22 cellular contexts compared by ENCODE assay signal in genomic region chr7:24216576-24217116, GRCh38.
DNase-seq lines count a peak whose midpoint lies in the region; ATAC-seq and TF ChIP-seq lines count a peak whose summit lies in the region.
"Had no signal": no experiment of that assay in that cellular context is flagged by ENCODE, and none has a peak within 500 bp of the region (broad histone marks: within the 10 kb centered on the region; RNA-seq: fewer than 3 reads in every experiment).

No MANE protein-coding gene starts in this region.

- peak overlapping the region in 1 of 3 experiments; percentile 31; a peak in 1 of 7 replicates for H3K27ac Mint-ChIP-seq in H9
- no peak overlapping the region for H3K27ac Mint-ChIP-seq in activated CD8-positive, alpha-beta T cell treated with anti-CD3 and anti-CD28 coated beads for 36 hours
- no peak overlapping the region for H3K27ac Mint-ChIP-seq in activated naive CD8-positive, alpha-beta T cell treated with anti-CD3 and anti-CD28 coated beads for 36 hours
- H3K27ac Mint-ChIP-seq: activated CD8-positive, alpha-beta T cell treated with anti-CD3 and anti-CD28 coated beads, Interleukin-2, amount 10 ng/mL, durations not matched to agents 7 days and 5 days; naive B cell; T-helper 17 cell; WTC11 had no signal

- H3K4me1 Mint-ChIP-seq in H9, result peaks cover 6 to 8% of the 10 kb centered on the region in 2 experiments
- H3K4me1 Mint-ChIP-seq in activated CD8-positive, alpha-beta T cell treated with anti-CD3 and anti-CD28 coated beads for 36 hours (ENCODE audit: low read depth), result no peaks in the 10 kb centered on the region
- no peaks in the 10 kb centered on the region for H3K4me1 Mint-ChIP-seq in activated naive CD8-positive, alpha-beta T cell treated with anti-CD3 and anti-CD28 coated beads for 36 hours
- H3K4me1 Mint-ChIP-seq: naive B cell, WTC11 had no signal

- CTCF ChIA-PET in activated CD8-positive, alpha-beta T cell treated with anti-CD3 and anti-CD28 coated beads for 36 hours (lab: Charles Lee), result interaction anchor here (0.8 kb wide), 1 partner anchor 12 kb away, joined by 3 read pairs; no protein-coding TSS in a partner anchor

- no CpG with 5 or more reads among the region's 2 CpGs for WGBS in H9 (ENCODE audit: extremely low coverage, insufficient read length, low lambda C conversion rate)
- 82% methylated on average over 2 of the region's 2 CpGs for WGBS in smooth muscle cell (ENCODE audit: low lambda C conversion rate)

- ATAC-seq in activated CD8-positive, alpha-beta T cell treated with anti-CD3 and anti-CD28 coated beads for 36 hours, result no peak
- no peak for ATAC-seq in HG03097 (IDR thresholded peaks at IDR 0.05; ENCODE audit: low FRiP score, unreplicated experiment)
- ATAC-seq: activated CD8-positive, alpha-beta T cell treated with anti-CD3 and anti-CD28 coated beads, Interleukin-2, amount 10 ng/mL, durations not matched to agents 7 days and 5 days; stimulated activated naive CD8-positive, alpha-beta T cell treated with anti-CD3 and anti-CD28 coated beads, Interleukin-15, Interleukin-2, amounts not matched to agents 100 U/mL and 50 U/mL, for 24 hours; T-helper 17 cell; WTC11 had no signal

- no peak overlapping the region for H3K4ac ChIP-seq in H9 (ENCODE audit: low read depth, low read length)

- H3K4me2 ChIP-seq in H9 (ENCODE audit: insufficient read depth, insufficient read length, low read length) (no peak overlapping the region), smooth muscle cell (peak overlapping the region; percentile 75)

- no peak overlapping the region for H3K4me3 ChIP-seq in WERI-Rb-1 (ENCODE audit: low read depth, low read length)
- no peak overlapping the region for H3K4me3 ChIP-seq in fibroblast of pulmonary artery (replicated peaks; ENCODE audit: low read depth, low read length)
- no peak overlapping the region for H3K4me3 ChIP-seq in smooth muscle cell
- H3K4me3 ChIP-seq: sigmoid colon, tibial artery had no signal

- no peak overlapping the region for H3K23ac ChIP-seq in H9 (ENCODE audit: insufficient read length, low read depth, low read length)

- H3K36me3 Mint-ChIP-seq in H9 (ENCODE audit: insufficient read depth in 1 of 3, low read depth in 3 of 3), result peaks cover 0 to 4% (median 0%) of the 10 kb centered on the region in 3 experiments; a peak in 1 of 7 replicates
- no peaks in the 10 kb centered on the region for H3K36me3 Mint-ChIP-seq in activated CD8-positive, alpha-beta T cell treated with anti-CD3 and anti-CD28 coated beads for 36 hours (ENCODE audit: low read depth)
- H3K36me3 Mint-ChIP-seq in activated naive CD8-positive, alpha-beta T cell treated with anti-CD3 and anti-CD28 coated beads for 36 hours, result no peaks in the 10 kb centered on the region
- H3K36me3 Mint-ChIP-seq: naive B cell, WTC11 had no signal

- H3K36me3 ChIP-seq in WERI-Rb-1 (no peaks in the 10 kb centered on the region), smooth muscle cell (ENCODE audit: low read depth) (no peaks in the 10 kb centered on the region)
- H3K36me3 ChIP-seq: sigmoid colon, tibial artery had no signal

- no peaks in the 10 kb centered on the region for H3K79me1 ChIP-seq in H9 (ENCODE audit: insufficient read depth, low read depth, low read length, poor library complexity, severe bottlenecking)

- H4K91ac ChIP-seq in H9 (ENCODE audit: insufficient read length, low read depth, low read length), result no peak overlapping the region

- H3K9ac ChIP-seq in H9 (ENCODE audit: extremely low read depth, insufficient read length, low read length) (no peak overlapping the region), smooth muscle cell (ENCODE audit: low read depth) (no peak overlapping the region)
- H3K9ac ChIP-seq: parathyroid adenoma had no signal

- no peak overlapping the region for H3K4me3 Mint-ChIP-seq in H9
- no peak overlapping the region for H3K4me3 Mint-ChIP-seq in activated CD8-positive, alpha-beta T cell treated with anti-CD3 and anti-CD28 coated beads for 36 hours
- no peak overlapping the region for H3K4me3 Mint-ChIP-seq in activated naive CD8-positive, alpha-beta T cell treated with anti-CD3 and anti-CD28 coated beads for 36 hours
- H3K4me3 Mint-ChIP-seq: activated CD8-positive, alpha-beta T cell treated with anti-CD3 and anti-CD28 coated beads, Interleukin-2, amount 10 ng/mL, durations not matched to agents 7 days and 5 days; naive B cell; T-helper 17 cell; WTC11 had no signal

- no peak overlapping the region for H2BK20ac ChIP-seq in H9 (ENCODE audit: low read depth, low read length, poor library complexity, severe bottlenecking)

- H2AK5ac ChIP-seq in H9 (ENCODE audit: insufficient read length, low read length), result no peak overlapping the region

- H2BK120ac ChIP-seq in H9 (ENCODE audit: low read depth, low read length, poor library complexity, severe bottlenecking), result no peak overlapping the region

- H3K27me3 ChIP-seq in H9 (ENCODE audit: insufficient read depth, low read length), result no peaks in the 10 kb centered on the region
- H3K27me3 ChIP-seq in WERI-Rb-1 (ENCODE audit: insufficient read depth, low read depth, severe bottlenecking), result peaks cover 3% of the 10 kb centered on the region
- no peaks in the 10 kb centered on the region for H3K27me3 ChIP-seq in smooth muscle cell (ENCODE audit: low read depth)
- H3K27me3 ChIP-seq: sigmoid colon, tibial artery had no signal

- H4K8ac ChIP-seq in H9 (replicated peaks; ENCODE audit: insufficient read length, low read depth, low read length), result no peak overlapping the region

- no peak overlapping the region for H4K5ac ChIP-seq in H9 (ENCODE audit: insufficient read length, low read depth, low read length)

- no peaks in the 10 kb centered on the region for H3K9me3 Mint-ChIP-seq in H9
- no peaks in the 10 kb centered on the region for H3K9me3 Mint-ChIP-seq in activated CD8-positive, alpha-beta T cell treated with anti-CD3 and anti-CD28 coated beads for 36 hours
- H3K9me3 Mint-ChIP-seq in activated naive CD8-positive, alpha-beta T cell treated with anti-CD3 and anti-CD28 coated beads for 36 hours, result no peaks in the 10 kb centered on the region
- H3K9me3 Mint-ChIP-seq: naive B cell had no signal

- H3K14ac ChIP-seq in H9 (ENCODE audit: insufficient read depth, low read length), result 0 out of 2 replicates have a peak overlapping the region, but pooled peaks have one; percentile 59

- H4K20me1 ChIP-seq in H9 (ENCODE audit: control insufficient read depth, insufficient read depth, insufficient read length) (no peaks in the 10 kb centered on the region), smooth muscle cell (ENCODE audit: low read depth) (no peaks in the 10 kb centered on the region)

- no peak overlapping the region for H2BK15ac ChIP-seq in H9 (ENCODE audit: low read depth, low read length)

- H3K27me3 Mint-ChIP-seq in H9 (ENCODE audit: low read depth), result no peaks in the 10 kb centered on the region; the same call in 1 of the 2 replicates
- peaks cover 9% of the 10 kb centered on the region for H3K27me3 Mint-ChIP-seq in activated CD8-positive, alpha-beta T cell treated with anti-CD3 and anti-CD28 coated beads for 36 hours
- H3K27me3 Mint-ChIP-seq in activated naive CD8-positive, alpha-beta T cell treated with anti-CD3 and anti-CD28 coated beads for 36 hours, result no peaks in the 10 kb centered on the region

- no peak overlapping the region for H2BK5ac ChIP-seq in H9 (ENCODE audit: insufficient read length, low read length)

- H3K18ac ChIP-seq in H9 (ENCODE audit: insufficient read length, low read depth, low read length), result no peak overlapping the region

- H3F3A ChIP-seq in smooth muscle cell (ENCODE audit: low read depth), result peaks cover 14% of the 10 kb centered on the region

- H3K4me1 ChIP-seq in H9 (ENCODE audit: insufficient read depth, low read length) (no peaks in the 10 kb centered on the region), smooth muscle cell (ENCODE audit: low read depth) (no peaks in the 10 kb centered on the region)
- H3K4me1 ChIP-seq: parathyroid adenoma, sigmoid colon, tibial artery had no signal

- no peak overlapping the region for H3T11ph ChIP-seq in H9 (ENCODE audit: low read length)

- no peaks in the 10 kb centered on the region for H3K9me3 ChIP-seq in H9 (ENCODE audit: control insufficient read depth, low read depth, low read length)
- no peaks in the 10 kb centered on the region for H3K9me3 ChIP-seq in WERI-Rb-1 (ENCODE audit: severe bottlenecking)
- no peaks in the 10 kb centered on the region for H3K9me3 ChIP-seq in smooth muscle cell (replicated peaks; ENCODE audit: low read depth)
- H3K9me3 ChIP-seq: sigmoid colon, tibial artery had no signal

- DNase-seq in H9 (no peak), WERI-Rb-1 (peak; percentile 16), fibroblast of pulmonary artery (ENCODE audit: low read depth) (peak; percentile 9), smooth muscle cell (lab: John Stamatoyannopoulos, UW; ENCODE audit: unreplicated experiment) (no peak)
- DNase-seq in activated CD8-positive, alpha-beta T cell treated with anti-CD3 and anti-CD28 coated beads for 36 hours, result no peak
- DNase-seq in activated naive CD8-positive, alpha-beta T cell treated with anti-CD3 and anti-CD28 coated beads for 36 hours, result no peak
- DNase-seq: activated CD8-positive, alpha-beta T cell treated with anti-CD3 and anti-CD28 coated beads, Interleukin-2, amount 10 ng/mL, durations not matched to agents 7 days and 5 days; activated naive CD4-positive, alpha-beta T cell treated with anti-CD3 and anti-CD28 coated beads, Interleukin-2, amount 50 U/mL, for 16 hours; activated T-cell treated with anti-CD3 and anti-CD28 coated beads, Interleukin-2, amount 50 U/mL, for 48 hours; Calu3; Karpas-422; naive B cell; NCI-H1417; NCI-H69; Right ventricle myocardium superior; sigmoid colon; stimulated activated naive CD8-positive, alpha-beta T cell treated with anti-CD3 and anti-CD28 coated beads, Interleukin-15, Interleukin-2, amounts not matched to agents 100 U/mL and 50 U/mL, for 24 hours; T-helper 17 cell; tibial artery had no signal

- H3K56ac ChIP-seq in H9 (ENCODE audit: insufficient read length, low read depth, low read length), result no peak overlapping the region

- intact Hi-C loops in activated CD8-positive, alpha-beta T cell treated with anti-CD3 and anti-CD28 coated beads for 36 hours (cut with micrococcal nuclease), result no loop called here

- POLR2A ChIA-PET in activated CD8-positive, alpha-beta T cell treated with anti-CD3 and anti-CD28 coated beads for 36 hours (lab: Charles Lee), result interaction anchor here (0.6 kb wide), 1 partner anchor 436 kb away, joined by 3 read pairs; no protein-coding TSS in a partner anchor

- H2AFZ ChIP-seq in H9 (ENCODE audit: low read length) (no peak overlapping the region), smooth muscle cell (ENCODE audit: low read depth) (no peak overlapping the region)
- H2AFZ ChIP-seq: parathyroid adenoma had no signal

- no peaks in the 10 kb centered on the region for H3K79me2 ChIP-seq in H9 (ENCODE audit: insufficient read depth, low read length)
- H3K79me2 ChIP-seq in smooth muscle cell (ENCODE audit: low read depth), result no peaks in the 10 kb centered on the region
- H3K79me2 ChIP-seq: parathyroid adenoma had no signal

- H3K27ac ChIP-seq in H9 (ENCODE audit: insufficient read length, low read depth, low read length) (no peak overlapping the region), WERI-Rb-1 (no peak overlapping the region), smooth muscle cell (ENCODE audit: low read depth) (peak overlapping the region; percentile 76)
- H3K27ac ChIP-seq: parathyroid adenoma, sigmoid colon, tibial artery had no signal

- TF ChIP-seq CTCF in H9 (conservative IDR thresholded peaks at IDR 0.05) (no peak), WERI-Rb-1 (IDR thresholded peaks at IDR 0.05; ENCODE audit: low read depth, low read length) (no peak), fibroblast of pulmonary artery (IDR thresholded peaks at IDR 0.05; ENCODE audit: low read length, missing control alignments) (no peak), smooth muscle cell (IDR thresholded peaks at IDR 0.05; ENCODE audit: borderline replicate concordance, insufficient read depth, poor library complexity, severe bottlenecking) (no peak)
- no peak for TF ChIP-seq CTCF in activated CD8-positive, alpha-beta T cell treated with anti-CD3 and anti-CD28 coated beads for 36 hours (IDR thresholded peaks at IDR 0.05)

- H3K23me2 ChIP-seq in H9 (ENCODE audit: insufficient read length, low read depth, low read length, poor library complexity, severe bottlenecking), result no peaks in the 10 kb centered on the region

- H2BK12ac ChIP-seq in H9 (ENCODE audit: insufficient read length, low read depth, low read length), result no peak overlapping the region

Comparison
In these comparisons a context has a peak if more than half of its experiments do, and no peak if none do; other contexts are left out.
1. DNase-seq: peak in WERI-Rb-1 (single experiment) and fibroblast of pulmonary artery (single experiment); none in H9 (single experiment), smooth muscle cell (single experiment), activated CD8-positive, alpha-beta T cell treated with anti-CD3 and anti-CD28 coated beads for 36 hours (single experiment) and activated naive CD8-positive, alpha-beta T cell treated with anti-CD3 and anti-CD28 coated beads for 36 hours (single experiment).